2 cellular contexts compared by ENCODE assay signal in the genomic region with DNA sequence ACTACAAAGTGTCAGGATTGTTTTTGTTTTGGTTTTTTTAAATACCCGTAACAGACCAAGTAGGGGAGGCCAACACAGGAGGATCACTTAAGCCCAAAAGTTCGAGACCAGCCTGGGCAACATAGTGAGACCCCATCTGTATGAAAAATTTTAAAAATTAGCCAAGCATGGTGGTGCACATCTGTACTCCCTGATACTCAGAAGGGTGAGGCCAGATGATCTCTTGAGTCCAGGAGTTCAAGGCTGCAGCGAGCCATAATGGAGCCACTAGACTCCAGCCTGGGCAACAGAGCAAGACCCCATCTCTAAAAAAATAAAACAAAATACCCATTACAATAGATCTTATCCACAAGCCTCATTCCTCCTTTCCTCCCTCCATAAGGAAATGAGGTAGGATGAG.
TF ChIP-seq lines count a peak whose summit lies in the region.

No MANE protein-coding gene starts in this region.

TF ChIP-seq in HepG2, 621 proteins besides CTCF, POLR2A, EP300 and RAD21:
- TF ChIP-seq ZNF121 (CRISPR knock-in tag; IDR thresholded peaks at IDR 0.05), result peak; percentile 87
- TF ChIP-seq EZH2 (conservative IDR thresholded peaks at IDR 0.05; ENCODE audit: low read depth, low read length), result no peak

TF ChIP-seq in K562, 482 proteins besides CTCF, POLR2A, EP300 and RAD21:
- TF ChIP-seq BCOR (IDR thresholded peaks at IDR 0.05), result peak; percentile 56; the same call in 1 of the 2 replicates
- peak; percentile 68 for TF ChIP-seq RBM25 (IDR thresholded peaks at IDR 0.05; ENCODE audit: low read depth, low read length, severe bottlenecking)
- TF ChIP-seq ZNF175 (CRISPR knock-in tag; IDR thresholded peaks at IDR 0.05; ENCODE audit: low read depth), result no peak
- TF ChIP-seq ZNF121 (CRISPR knock-in tag; conservative IDR thresholded peaks at IDR 0.05), result peak; percentile 98
- TF ChIP-seq SRF (CRISPR knock-in tag; IDR thresholded peaks at IDR 0.05), result no peak
- peak; percentile 49; the same call in 1 of the 2 replicates for TF ChIP-seq ADNP (tag; IDR thresholded peaks at IDR 0.05)
- 0 out of 4 replicates have a peak, but pooled peaks of 1 of the 2 experiments have one; percentile 44 for TF ChIP-seq KDM1A (IDR thresholded peaks at IDR 0.05)
